14 cellular contexts compared by ENCODE assay signal in the genomic region with DNA sequence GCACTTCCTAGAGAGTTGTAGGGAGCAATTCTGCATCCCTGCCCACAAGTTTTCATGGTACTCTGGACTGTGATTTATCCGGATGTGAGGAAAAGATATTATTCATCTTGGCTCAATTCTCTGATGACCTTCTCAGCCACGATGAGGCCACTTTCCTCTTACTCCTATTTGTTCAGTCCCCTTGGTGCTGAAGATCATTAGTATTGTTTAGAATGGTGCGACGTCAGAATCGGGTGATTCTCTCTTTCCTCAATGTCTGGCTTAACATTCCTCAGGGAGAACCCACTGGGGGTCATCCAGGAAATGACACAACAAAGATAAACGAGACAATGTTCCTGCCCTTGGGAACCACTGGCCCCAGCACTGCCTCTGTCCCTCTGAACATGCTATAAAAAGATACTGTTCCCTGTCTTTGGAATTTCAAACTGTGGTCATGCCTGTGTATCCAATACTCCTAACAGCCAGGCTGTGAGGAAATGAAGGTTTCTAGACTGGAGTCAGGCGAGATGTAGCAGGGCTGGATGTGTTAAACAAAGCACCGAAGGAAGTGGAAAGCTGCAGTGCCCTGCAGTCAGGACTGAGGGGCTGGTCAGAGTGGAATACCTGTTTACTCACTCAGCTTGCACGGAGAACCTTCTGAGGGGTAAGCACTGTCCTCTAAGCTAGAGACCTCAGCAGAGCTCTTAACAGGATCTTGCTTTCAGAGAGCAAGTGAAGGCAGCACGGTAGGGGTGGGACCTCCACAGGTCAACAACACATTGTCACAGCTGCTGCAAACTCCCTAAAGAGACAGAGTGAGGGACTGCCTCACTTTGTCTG. TPM values are rescaled to one million over a fixed set of nuclear protein-coding genes. Genes with fewer than 3 reads are reported as not detected.
DNase-seq lines count a peak whose midpoint lies in the region; ATAC-seq, FAIRE-seq and TF ChIP-seq lines count a peak whose summit lies in the region.
"Had no signal": no experiment of that assay in that cellular context is flagged by ENCODE, and none has a peak within 500 bp of the region (broad histone marks: within the 10 kb centered on the region; RNA-seq: fewer than 3 reads in every experiment).

No MANE protein-coding gene starts in this region.

- H3K79me1 ChIP-seq in mesenchymal stem cell (replicated peaks; ENCODE audit: low read length, poor library complexity, severe bottlenecking), result no peaks in the 10 kb centered on the region

- TF ChIP-seq EP300 in A549 (IDR thresholded peaks at IDR 0.05), result peak; percentile 50 to 68; a peak in 3 of 5 replicates

- peaks cover 28% of the 10 kb centered on the region for H3K9me3 ChIP-seq in A549
- H3K9me3 ChIP-seq in HUES64 (ENCODE audit: insufficient read depth, low read depth, low read length), result peaks cover 26% of the 10 kb centered on the region; the same call in 1 of the 2 replicates
- H3K9me3 ChIP-seq in mesenchymal stem cell (ENCODE audit: control insufficient read depth, low read length), result peaks cover 14% of the 10 kb centered on the region

- H3K27ac Mint-ChIP-seq in endothelial cell (ENCODE audit: unreplicated experiment), result peak overlapping the region; percentile 83
- H3K27ac Mint-ChIP-seq: activated CD4-positive, alpha-beta memory T cell treated with anti-CD3 and anti-CD28 coated beads for 36 hours had no signal

- H3K36me3 ChIP-seq in HUES64 (ENCODE audit: insufficient read depth, low read length) (no peaks in the 10 kb centered on the region), mesenchymal stem cell (ENCODE audit: control insufficient read depth in 1 of 2, insufficient read depth in 2 of 2, low read depth in 1 of 2, low read length in 2 of 2) (no peaks in the 10 kb centered on the region)
- H3K36me3 ChIP-seq: ascending aorta, BLaER1 had no signal

- no peak overlapping the region for H3K9ac ChIP-seq in HUES64 (ENCODE audit: low read depth, low read length)
- peak overlapping the region; percentile 45 for H3K9ac ChIP-seq in mesenchymal stem cell (ENCODE audit: low read length)
- H3K9ac ChIP-seq: BLaER1 had no signal

- POLR2A ChIA-PET in A549 (lab: Yijun Ruan, JAX), result interaction anchor here (1.2 kb wide), 1 partner anchor 13 kb away, joined by 4 read pairs; no protein-coding TSS in a partner anchor

- H2BK15ac ChIP-seq in mesenchymal stem cell (ENCODE audit: low read depth, poor library complexity, severe bottlenecking), result no peak overlapping the region

- H3K4me1 Mint-ChIP-seq in endothelial cell (ENCODE audit: unreplicated experiment), result peaks cover 9% of the 10 kb centered on the region

- no peak overlapping the region for H3K23ac ChIP-seq in mesenchymal stem cell (ENCODE audit: low read length in 2 of 2)

- no peaks in the 10 kb centered on the region for H3K36me3 Mint-ChIP-seq in endothelial cell (ENCODE audit: low read depth, unreplicated experiment)
- H3K36me3 Mint-ChIP-seq: activated CD4-positive, alpha-beta memory T cell treated with anti-CD3 and anti-CD28 coated beads for 36 hours had no signal

- H3K18ac ChIP-seq in mesenchymal stem cell (ENCODE audit: low read depth in 1 of 2, low read length in 2 of 2), result peak overlapping the region; percentile 93 to 94

- H3K4me2 ChIP-seq in A549, result peak overlapping the region; percentile 75
- H3K4me2 ChIP-seq in mesenchymal stem cell (ENCODE audit: low read length, poor library complexity, severe bottlenecking), result no peak overlapping the region
- H3K4me2 ChIP-seq: BLaER1 had no signal

- H2BK12ac ChIP-seq in mesenchymal stem cell (ENCODE audit: low read length in 2 of 2), result peak overlapping the region; percentile 66 to 90

- DNase-seq in A549 (ENCODE audit: low read depth in 1 of 2, low spot score in 1 of 2), result peak; percentile 50 to 84
- DNase-seq in endothelial cell (ENCODE audit: low spot score), result no peak
- peak; percentile 99 for DNase-seq in mesenchymal stem cell
- DNase-seq in NCI-H524 treated with DMSO at 0.1 percent for 48 hours (lab: John Stamatoyannopoulos, UW), result no peak
- DNase-seq in GM12892 (ENCODE audit: insufficient read length), result no peak
- DNase-seq in pons (ENCODE audit: low spot score), result no peak
- DNase-seq: activated CD4-positive, alpha-beta memory T cell treated with anti-CD3 and anti-CD28 coated beads for 36 hours; hippocampal formation; NCI-H1105 treated with DMSO at 0.1 percent for 48 hours had no signal

- H2AK5ac ChIP-seq in mesenchymal stem cell (ENCODE audit: low read length, severe bottlenecking), result no peak overlapping the region

- peak overlapping the region; percentile 7 to 85 for H3K4ac ChIP-seq in mesenchymal stem cell (ENCODE audit: low read depth in 1 of 2, low read length in 2 of 2)

- WGBS in A549 (ENCODE audit: missing lambda C conversion rate), result 9% methylated on average over 10 of the region's 10 CpGs
- WGBS in HUES64, result 33% methylated on average over 8 of the region's 10 CpGs
- WGBS in mesenchymal stem cell, result 0% methylated on average over 8 of the region's 10 CpGs

- no peak overlapping the region for H2BK5ac ChIP-seq in mesenchymal stem cell (ENCODE audit: low read depth, low read length, poor library complexity, severe bottlenecking)

- H2BK120ac ChIP-seq in mesenchymal stem cell (ENCODE audit: low read depth, low read length), result peak overlapping the region; percentile 86

- no peaks in the 10 kb centered on the region for H3K9me3 Mint-ChIP-seq in endothelial cell (ENCODE audit: unreplicated experiment)

- no peaks in the 10 kb centered on the region for H3K27me3 Mint-ChIP-seq in endothelial cell (ENCODE audit: unreplicated experiment)
- H3K27me3 Mint-ChIP-seq: activated CD4-positive, alpha-beta memory T cell treated with anti-CD3 and anti-CD28 coated beads for 36 hours had no signal

- H3K4me3 Mint-ChIP-seq in endothelial cell (ENCODE audit: unreplicated experiment), result no peak overlapping the region
- H3K4me3 Mint-ChIP-seq: activated CD4-positive, alpha-beta memory T cell treated with anti-CD3 and anti-CD28 coated beads for 36 hours; neural crest cell had no signal

- TF ChIP-seq CTCF in A549 (IDR thresholded peaks at IDR 0.05) (no peak), endothelial cell (IDR thresholded peaks at IDR 0.05; ENCODE audit: unreplicated experiment) (no peak)

- H2AFZ ChIP-seq in mesenchymal stem cell (ENCODE audit: low read depth, low read length), result peak overlapping the region; percentile 48

- no peak for FAIRE-seq in A549 (lab: Jason Lieb, UNC)
- FAIRE-seq in GM12892 (lab: Jason Lieb, UNC), result no peak

- H3K14ac ChIP-seq in mesenchymal stem cell (ENCODE audit: low read length in 2 of 2), result peak overlapping the region in 1 of 2 experiments; percentile 15

- peak overlapping the region; percentile 93 for H4K8ac ChIP-seq in mesenchymal stem cell (ENCODE audit: low read length)

- CTCF ChIA-PET in A549 (lab: Yijun Ruan, JAX), result interaction anchor here (0.6 to 1.8 kb wide), 5 partner anchors 12 to 354 kb away, joined by 3 to 9 read pairs (median 4); a partner anchor contains a TSS

- H4K91ac ChIP-seq in mesenchymal stem cell (ENCODE audit: low read length), result peak overlapping the region; percentile 95

- H3K27ac ChIP-seq in A549, result peak overlapping the region; percentile 71 to 82
- peak overlapping the region; percentile 14; the same call in 1 of the 2 replicates for H3K27ac ChIP-seq in HUES64 (ENCODE audit: low read depth, low read length)
- H3K27ac ChIP-seq in mesenchymal stem cell (ENCODE audit: low read length, poor library complexity, severe bottlenecking), result no peak overlapping the region
- H3K27ac ChIP-seq: ascending aorta, BLaER1 had no signal

- peaks cover 19% of the 10 kb centered on the region for H3K4me1 ChIP-seq in A549
- peaks cover 12% of the 10 kb centered on the region for H3K4me1 ChIP-seq in HUES64 (ENCODE audit: insufficient read depth, low read length)
- peaks cover 9% of the 10 kb centered on the region for H3K4me1 ChIP-seq in mesenchymal stem cell (ENCODE audit: control insufficient read depth, insufficient read depth, low read depth, low read length)
- H3K4me1 ChIP-seq: ascending aorta had no signal

- peaks cover 19% of the 10 kb centered on the region; the same call in 1 of the 2 replicates for H3K27me3 ChIP-seq in HUES64 (ENCODE audit: insufficient read depth, low read length)
- H3K27me3 ChIP-seq in mesenchymal stem cell (ENCODE audit: control insufficient read depth in 1 of 2, insufficient read depth in 1 of 2, low read length in 2 of 2), result no peaks in the 10 kb centered on the region
- H3K27me3 ChIP-seq: ascending aorta, BLaER1 had no signal

- no peak for TF ChIP-seq RAD21 in A549 (conservative IDR thresholded peaks at IDR 0.05 in 1 of 2, IDR thresholded peaks at IDR 0.05 in 1 of 2)

- TF ChIP-seq POLR2A in A549 (IDR thresholded peaks at IDR 0.05; ENCODE audit: low read length) (no peak), GM12892 (IDR thresholded peaks at IDR 0.05; ENCODE audit: low read depth, low read length) (no peak)

- ATAC-seq in A549, result peak; percentile 82 to 85
- no peak for ATAC-seq in GM21576 (IDR thresholded peaks at IDR 0.05; ENCODE audit: unreplicated experiment)

- H3K4me3 ChIP-seq in A549 (0 out of 3 replicates have a peak overlapping the region, but pooled peaks have one; percentile 6), HUES64 (ENCODE audit: low read length) (no peak overlapping the region), mesenchymal stem cell (ENCODE audit: insufficient read depth in 1 of 2, low read depth in 1 of 2, low read length in 2 of 2) (peak overlapping the region in 1 of 2 experiments; percentile 45)
- H3K4me3 ChIP-seq: ascending aorta, BLaER1 had no signal

TF ChIP-seq in A549, 52 proteins besides CTCF, POLR2A, EP300 and RAD21 (continues in another document):
- TF ChIP-seq NPAS2 (CRISPR knock-in tag; IDR thresholded peaks at IDR 0.05; ENCODE audit: borderline replicate concordance), result no peak
- no peak for TF ChIP-seq RCOR1 (IDR thresholded peaks at IDR 0.05; ENCODE audit: low read depth, low read length)
- no peak for TF ChIP-seq POLR2AphosphoS2 (conservative IDR thresholded peaks at IDR 0.05; ENCODE audit: low read length)
- TF ChIP-seq JUNB (IDR thresholded peaks at IDR 0.05), result 0 out of 2 replicates have a peak, but pooled peaks have one; percentile 29
- no peak for TF ChIP-seq TFCP2L1 (CRISPR knock-in tag; IDR thresholded peaks at IDR 0.05)

RNA-seq across cellular contexts. Expression of a gene that starts 12.9 kb away (rescaled TPM):
- polyA plus RNA-seq in A549 (2011; rRNA removed) (5.6 and 7.5 TPM in 2 replicates), A549 (2017; fragmentation: RNase III; extraction: RNeasy Plus Mini Kit Qiagen cat#74134 plus additional on column Dnase treatment) (10.3 to 12.5 TPM (median 10.4 TPM) in 3 replicates)
- 15.5 and 20.2 TPM in 2 replicates for polyA plus RNA-seq in A549 (2012; cell fraction: cytosol; rRNA removed)
- polyA plus RNA-seq in A549 (2012; cell fraction: nucleus; rRNA removed), result 41.4 and 61.7 TPM in 2 replicates
- polyA minus RNA-seq in A549 (2011; rRNA and poly(A)+ RNA removed), result 5.7 and 9.4 TPM in 2 replicates
- 21.8 TPM for polyA plus RNA-seq in HUES64 (2013, experiment 1 of 2)
- polyA plus RNA-seq in HUES64 (2013, experiment 2 of 2), result 22.5 TPM
- 1.2 TPM for total RNA-seq in endothelial cell (ENCODE audit: unreplicated experiment)
- 28.9 TPM for polyA plus RNA-seq in mesenchymal stem cell (2013, experiment 1 of 2)
- 29.5 TPM for polyA plus RNA-seq in mesenchymal stem cell (2013, experiment 2 of 2)
- not detected for polyA plus RNA-seq in GM12892 (2012; ENCODE audit: missing spikeins)
- total RNA-seq: activated CD4-positive, alpha-beta memory T cell treated with anti-CD3 and anti-CD28 coated beads for 36 hours had no signal

Comparison
In these comparisons a context has a peak if more than half of its experiments do, and no peak if none do; other contexts are left out.
1. DNase-seq: peak in A549 (2 of 2) and mesenchymal stem cell (single experiment); none in endothelial cell (single experiment), NCI-H524 treated with DMSO at 0.1 percent for 48 hours (single experiment), GM12892 (single experiment) and pons (single experiment).